Comparison of ENCODE assay signal across 16 cellular contexts in the genomic region with DNA sequence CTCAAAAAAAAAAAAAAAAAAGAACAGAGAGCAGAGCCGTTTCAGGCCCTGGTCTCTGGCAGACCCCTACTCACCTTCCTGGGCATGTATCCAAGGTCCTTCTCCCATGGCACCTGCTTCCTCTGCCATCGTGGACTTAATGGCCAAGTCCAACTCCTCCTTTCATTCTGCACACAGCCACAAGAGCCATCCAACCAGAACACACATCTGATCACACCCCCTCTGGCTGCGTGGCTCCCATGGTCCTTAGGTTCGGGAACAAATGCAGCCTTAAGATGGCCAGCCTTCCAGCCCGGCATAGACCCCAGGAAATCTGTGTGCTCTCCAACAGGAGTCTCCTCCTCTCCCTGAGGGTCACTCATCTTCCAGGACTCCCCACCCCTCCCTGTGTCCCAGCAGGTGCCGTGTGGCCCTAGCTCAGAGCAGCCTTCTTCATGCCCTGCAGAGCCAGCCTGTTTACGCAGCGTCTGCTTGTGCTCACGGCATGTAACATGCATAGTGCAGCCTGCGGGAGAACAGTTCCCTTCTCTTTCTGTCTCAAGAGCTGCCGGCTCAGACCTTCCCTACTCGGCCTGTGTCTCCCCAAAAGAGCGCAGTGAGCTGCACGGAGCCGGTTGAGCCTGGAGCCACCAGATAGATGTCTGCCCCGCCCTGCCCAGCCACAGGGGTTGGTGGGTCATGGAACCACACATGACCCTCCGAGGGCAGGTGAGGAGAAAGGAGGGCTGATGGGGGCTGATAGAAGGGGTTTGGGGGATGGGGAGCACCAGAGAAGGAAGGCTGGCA.
A peak's percentile ranks its signal among the peaks of the same experiment; 100 is the strongest.
DNase-seq lines count a peak whose midpoint lies in the region; ATAC-seq and TF ChIP-seq lines count a peak whose summit lies in the region.
"Had no signal": no experiment of that assay in that cellular context is flagged by ENCODE, and none has a peak within 500 bp of the region (broad histone marks: within the 10 kb centered on the region; RNA-seq: fewer than 3 reads in every experiment).

No MANE protein-coding gene starts in this region.

- no peak overlapping the region for H3K4me3 ChIP-seq in BLaER1
- H3K4me3 ChIP-seq in H7 (ENCODE audit: insufficient read depth, low read depth, low read length) = no peak overlapping the region
- H3K4me3 ChIP-seq in gastroesophageal sphincter = no peak overlapping the region

- H4K20me1 ChIP-seq in BLaER1 = peaks cover 6% of the 10 kb centered on the region; the same call in 1 of the 2 replicates

- H3K4me3 Mint-ChIP-seq in endothelial cell (ENCODE audit: unreplicated experiment) = peak overlapping the region; percentile 19
- H3K4me3 Mint-ChIP-seq: T-cell had no signal

- no peak overlapping the region for H3K27ac Mint-ChIP-seq in endothelial cell (ENCODE audit: unreplicated experiment)
- H3K27ac Mint-ChIP-seq: CD4-positive, CD25-positive, alpha-beta regulatory T cell; T-cell had no signal

- no peaks in the 10 kb centered on the region for H3K27me3 Mint-ChIP-seq in endothelial cell (ENCODE audit: unreplicated experiment)

- WGBS in gastroesophageal sphincter (ENCODE audit: low coverage in 1 of 2), 2 donors = 76 to 85% methylated on average over 6 to 12 of the region's 17 CpGs

- TF ChIP-seq POLR2A in GM18505 (IDR thresholded peaks at IDR 0.05; ENCODE audit: borderline replicate concordance, extremely low read depth, insufficient read depth, insufficient read length) = no peak
- no peak for TF ChIP-seq POLR2A in gastroesophageal sphincter (IDR thresholded peaks at IDR 0.05)

- H3K9me3 Mint-ChIP-seq in endothelial cell (ENCODE audit: unreplicated experiment) = no peaks in the 10 kb centered on the region
- H3K9me3 Mint-ChIP-seq: CD4-positive, CD25-positive, alpha-beta regulatory T cell; T-cell had no signal

- peak; percentile 59 for DNase-seq in H7
- DNase-seq in NCI-H526 treated with DMSO at 0.1 percent for 48 hours (lab: John Stamatoyannopoulos, UW) = peak; percentile 26
- no peak for DNase-seq in endothelial cell (ENCODE audit: low spot score)
- DNase-seq in MV-4-11 (lab: John Stamatoyannopoulos, UW) = no peak
- DNase-seq: CD4-positive, CD25-positive, alpha-beta regulatory T cell; DND-41; GDM1; Kasumi-1; NCI-H2171; NCI-H510A; PC-3; T-cell had no signal

- H3K27me3 ChIP-seq in BLaER1 (no peaks in the 10 kb centered on the region), H7 (ENCODE audit: control insufficient read depth, insufficient read depth, low read length) (no peaks in the 10 kb centered on the region; the same call in 1 of the 2 replicates), gastroesophageal sphincter (peaks cover 18% of the 10 kb centered on the region)

- ATAC-seq in GM18505 (IDR thresholded peaks at IDR 0.05; ENCODE audit: unreplicated experiment) (no peak), HG02623 (IDR thresholded peaks at IDR 0.05; ENCODE audit: unreplicated experiment) (no peak), gastroesophageal sphincter (no peak)
- ATAC-seq: PC-3, T-cell had no signal

- H3K36me3 ChIP-seq in BLaER1 = no peaks in the 10 kb centered on the region
- no peaks in the 10 kb centered on the region for H3K36me3 ChIP-seq in H7 (replicated peaks; ENCODE audit: control insufficient read depth, insufficient read depth, low read length)
- no peaks in the 10 kb centered on the region for H3K36me3 ChIP-seq in gastroesophageal sphincter

- H3K36me3 Mint-ChIP-seq in endothelial cell (ENCODE audit: low read depth, unreplicated experiment) = peaks cover 3% of the 10 kb centered on the region
- H3K36me3 Mint-ChIP-seq: CD4-positive, CD25-positive, alpha-beta regulatory T cell; T-cell had no signal

- TF ChIP-seq EP300 in gastroesophageal sphincter (IDR thresholded peaks at IDR 0.05) = no peak

- H3K4me1 ChIP-seq in BLaER1 = peaks cover 86% of the 10 kb centered on the region
- H3K4me1 ChIP-seq in gastroesophageal sphincter = no peaks in the 10 kb centered on the region

- no peaks in the 10 kb centered on the region for H3K9me3 ChIP-seq in BLaER1
- H3K9me3 ChIP-seq in gastroesophageal sphincter = no peaks in the 10 kb centered on the region

- H3K27ac ChIP-seq in BLaER1 (no peak overlapping the region), gastroesophageal sphincter (no peak overlapping the region)

- peaks cover 4% of the 10 kb centered on the region for H3K4me1 Mint-ChIP-seq in endothelial cell (ENCODE audit: unreplicated experiment)
- H3K4me1 Mint-ChIP-seq: CD4-positive, CD25-positive, alpha-beta regulatory T cell had no signal

- peak overlapping the region; percentile 22; the same call in 1 of the 2 replicates for H3K4me2 ChIP-seq in BLaER1

- TF ChIP-seq CTCF in endothelial cell (IDR thresholded peaks at IDR 0.05; ENCODE audit: unreplicated experiment) (no peak), gastroesophageal sphincter (IDR thresholded peaks at IDR 0.05) (no peak)

- H3K9ac ChIP-seq in BLaER1 = no peak overlapping the region

Comparison
In these comparisons a context has a peak if more than half of its experiments do, and no peak if none do; other contexts are left out.
1. DNase-seq: peak in H7 (single experiment) and NCI-H526 treated with DMSO at 0.1 percent for 48 hours (single experiment); none in endothelial cell (single experiment) and MV-4-11 (single experiment).